17 cellular contexts compared by ENCODE assay signal in the genomic region with DNA sequence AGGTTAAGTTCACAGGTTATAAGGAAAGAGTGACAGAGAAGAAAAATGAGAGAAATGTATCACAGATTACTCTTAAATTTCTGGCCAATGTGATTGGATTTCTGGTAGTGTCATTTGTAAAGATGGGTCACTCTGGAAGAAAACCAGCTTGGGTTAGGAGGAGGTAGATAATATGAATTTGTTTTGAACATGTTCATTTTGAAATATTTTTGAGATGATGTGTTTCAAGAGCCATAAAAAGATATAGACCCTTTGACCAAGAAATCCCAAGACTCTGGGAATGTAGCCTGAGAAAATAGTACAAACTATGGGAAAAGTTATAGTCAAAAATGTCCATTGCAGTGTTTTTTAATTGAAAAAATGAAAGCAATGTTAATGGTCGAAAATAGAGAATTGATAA.
DNase-seq lines count a peak whose midpoint lies in the region; ATAC-seq, FAIRE-seq and TF ChIP-seq lines count a peak whose summit lies in the region.
"Had no signal": no experiment of that assay in that cellular context is flagged by ENCODE, and none has a peak within 500 bp of the region (broad histone marks: within the 10 kb centered on the region; RNA-seq: fewer than 3 reads in every experiment).

No MANE protein-coding gene starts in this region.

- no peak overlapping the region for H3K4me3 ChIP-seq in astrocyte of the spinal cord (ENCODE audit: low read depth, low read length)

- in situ Hi-C loops in astrocyte of the spinal cord (cut with HindIII; ENCODE audit: low sequenced_read_pairs): no loop called here

- TF ChIP-seq POLR2A in erythroblast (IDR thresholded peaks at IDR 0.05; ENCODE audit: low read length): no peak

- TF ChIP-seq CTCF in astrocyte of the spinal cord (IDR thresholded peaks at IDR 0.05; ENCODE audit: low read depth, low read length): no peak

- DNase-seq in EL (peak; percentile 39), astrocyte of the spinal cord (ENCODE audit: low read depth, low spot score) (peak; percentile 31), hepatic stellate cell (ENCODE audit: low spot score) (peak; percentile 10), GM19239 (ENCODE audit: insufficient read length, low spot score) (no peak), erythroblast (lab: John Stamatoyannopoulos, UW) (no peak), T-helper 9 cell (no peak)
- DNase-seq: ACHN, COR-L47, NCI-H1417, NCI-H187 treated with DMSO at 0.1 percent for 48 hours, NCI-H2227 treated with DMSO at 0.1 percent for 48 hours, NCI-H510A treated with DMSO at 0.1 percent for 48 hours, NCI-H774 had no signal

- FAIRE-seq in GM19239 (lab: Jason Lieb, UNC): no peak
- FAIRE-seq: GM12892, GM18507 had no signal

- ATAC-seq in HG03039 (IDR thresholded peaks at IDR 0.05; ENCODE audit: unreplicated experiment): no peak
- ATAC-seq: Right ventricle myocardium inferior had no signal

Comparison
In these comparisons a context has a peak if more than half of its experiments do, and no peak if none do; other contexts are left out.
1. DNase-seq: peak in EL (single experiment), astrocyte of the spinal cord (single experiment) and hepatic stellate cell (single experiment); none in GM19239 (single experiment), erythroblast (0 of 2) and T-helper 9 cell (single experiment).